In genomic region chr5:32163785-32164184, GRCh38 we compare ENCODE assay signal across 13 cellular contexts. TPM values are rescaled to one million over a fixed set of nuclear protein-coding genes. Genes with fewer than 3 reads are reported as not detected.
DNase-seq lines count a peak whose midpoint lies in the region; ATAC-seq and TF ChIP-seq lines count a peak whose summit lies in the region.
"Had no signal": no experiment of that assay in that cellular context is flagged by ENCODE, and none has a peak within 500 bp of the region (broad histone marks: within the 10 kb centered on the region; RNA-seq: fewer than 3 reads in every experiment).

No MANE protein-coding gene starts in this region.

- H3K27me3 Mint-ChIP-seq in IgD-negative memory B cell = no peaks in the 10 kb centered on the region
- no peaks in the 10 kb centered on the region for H3K27me3 Mint-ChIP-seq in natural killer cell (ENCODE audit: low read depth in 2 of 2)
- no peaks in the 10 kb centered on the region for H3K27me3 Mint-ChIP-seq in endodermal cell (ENCODE audit: insufficient read depth)
- H3K27me3 Mint-ChIP-seq: brain had no signal

- H3K4me3 Mint-ChIP-seq in IgD-negative memory B cell (peak overlapping the region in 3 of 4 donors; percentile 39 to 87 (median 75)), natural killer cell (peak overlapping the region; percentile 43), endodermal cell (no peak overlapping the region)
- H3K4me3 Mint-ChIP-seq: brain had no signal

- ATAC-seq in GM18511 (IDR thresholded peaks at IDR 0.05; ENCODE audit: unreplicated experiment) = peak; percentile 62
- peak; percentile 56 for ATAC-seq in GM21529 (IDR thresholded peaks at IDR 0.05; ENCODE audit: unreplicated experiment)
- ATAC-seq in natural killer cell = peak in 1 of 3 donors; percentile 27
- ATAC-seq: HCT116 had no signal

- no peaks in the 10 kb centered on the region for H3K27me3 ChIP-seq in endodermal cell (ENCODE audit: control insufficient read depth, insufficient read depth, low read length, poor library complexity, severe bottlenecking)
- H3K27me3 ChIP-seq: right atrium auricular region had no signal

- H3K27ac Mint-ChIP-seq in IgD-negative memory B cell (peak overlapping the region in 2 of 3 donors; percentile 41 to 77), natural killer cell (peak overlapping the region; percentile 72 to 77), endodermal cell (no peak overlapping the region)

- no peak overlapping the region for H3K9ac ChIP-seq in endodermal cell (ENCODE audit: extremely low read depth, low read length, poor library complexity, severe bottlenecking)

- H3K9me3 ChIP-seq in endodermal cell (ENCODE audit: control insufficient read depth, low read length) = no peaks in the 10 kb centered on the region
- H3K9me3 ChIP-seq: right atrium auricular region had no signal

- WGBS in endodermal cell (ENCODE audit: insufficient coverage in 1 of 2, insufficient read length in 1 of 2), 2 experiments = 97 to 100% methylated on average over 1 to 2 of the region's 2 CpGs

- no peak for TF ChIP-seq CTCF in natural killer cell (IDR thresholded peaks at IDR 0.05)
- TF ChIP-seq CTCF in endodermal cell (conservative IDR thresholded peaks at IDR 0.05) = no peak

- DNase-seq in natural killer cell (no peak), endodermal cell (no peak), anterior cingulate cortex (lab: John Stamatoyannopoulos, UW) (no peak), NCI-H2029 treated with DMSO at 0.1 percent for 48 hours (lab: John Stamatoyannopoulos, UW) (no peak), GOT3 (lab: John Stamatoyannopoulos, UW) (no peak)
- DNase-seq: NCI-H187, OCI-M1 had no signal

- H3K36me3 ChIP-seq in endodermal cell (ENCODE audit: control insufficient read depth, insufficient read depth, low read length) = peaks cover 58% of the 10 kb centered on the region

- H3K4me1 Mint-ChIP-seq in IgD-negative memory B cell (peaks cover 29 to 34% (median 32%) of the 10 kb centered on the region in 3 donors), natural killer cell (peaks cover 15 to 22% of the 10 kb centered on the region in 2 donors), endodermal cell (peaks cover 6% of the 10 kb centered on the region)

- H3K4me1 ChIP-seq in endodermal cell (ENCODE audit: control insufficient read depth, insufficient read depth, low read length) = peaks cover 6% of the 10 kb centered on the region

- H3K4me3 ChIP-seq in endodermal cell (ENCODE audit: low read length) = no peak overlapping the region
- H3K4me3 ChIP-seq: right atrium auricular region had no signal

- no peak overlapping the region for H3K27ac ChIP-seq in endodermal cell (ENCODE audit: low read depth, low read length)

- H3K36me3 Mint-ChIP-seq in IgD-negative memory B cell (peaks cover 5% of the 10 kb centered on the region), natural killer cell (no peaks in the 10 kb centered on the region), endodermal cell (ENCODE audit: low read depth) (peaks cover 50% of the 10 kb centered on the region)

- intact Hi-C loops in natural killer cell (cut with micrococcal nuclease) = no loop called here

- H3K9me3 Mint-ChIP-seq in IgD-negative memory B cell (no peaks in the 10 kb centered on the region), natural killer cell (no peaks in the 10 kb centered on the region), endodermal cell (peaks cover 9% of the 10 kb centered on the region)

RNA-seq across cellular contexts. Expression of gene GOLPH3, which starts 10.3 kb away (rescaled TPM):
- polyA plus RNA-seq in IgD-negative memory B cell = 99.2 TPM
- total RNA-seq in natural killer cell (10 to 100 TPM; 67.6 to 70.6 (median 69.3) TPM), endodermal cell (10 to 100 TPM; 89.4 to 90.7 TPM)
- 68.2 TPM for polyA plus RNA-seq in endodermal cell (2013, experiment 1 of 2)
- 64.9 TPM for polyA plus RNA-seq in endodermal cell (2013, experiment 2 of 2)
